10 cellular contexts compared by ENCODE assay signal in genomic region chr3:126985143-126985985, GRCh38. TPM values are rescaled to one million over a fixed set of nuclear protein-coding genes. Genes with fewer than 3 reads are reported as not detected.
DNase-seq lines count a peak whose midpoint lies in the region; FAIRE-seq and TF ChIP-seq lines count a peak whose summit lies in the region.
"Had no signal": no experiment of that assay in that cellular context is flagged by ENCODE, and none has a peak within 500 bp of the region (broad histone marks: within the 10 kb centered on the region; RNA-seq: fewer than 3 reads in every experiment).

No MANE protein-coding gene starts in this region.

- H3K27ac Mint-ChIP-seq in osteocyte (ENCODE audit: unreplicated experiment): no peak overlapping the region
- H3K27ac Mint-ChIP-seq: activated CD8-positive, alpha-beta T cell treated with anti-CD3 and anti-CD28 coated beads for 36 hours had no signal

- H2BK120ac ChIP-seq in H1 (replicated peaks; ENCODE audit: low read depth, low read length): no peak overlapping the region

- no peak overlapping the region for H4K91ac ChIP-seq in H1 (replicated peaks; ENCODE audit: insufficient read length, low read length)

- H3K9ac ChIP-seq in H1 (replicated peaks in 1 of 4; ENCODE audit: extremely low read depth in 1 of 4, low read depth in 3 of 4, low read length in 3 of 4): no peak overlapping the region

- CTCF ChIA-PET in H1 (lab: Charles Lee; ENCODE audit: partially characterized antibody): interaction anchor here (0.8 to 10.0 kb wide), 14 partner anchors 10 to 471 kb away, joined by 3 to 74 read pairs (median 3); no protein-coding TSS in a partner anchor

- no peak overlapping the region for H3K23ac ChIP-seq in H1 (ENCODE audit: insufficient read length)

- H3K27me3 Mint-ChIP-seq in osteocyte (ENCODE audit: unreplicated experiment): no peaks in the 10 kb centered on the region
- H3K27me3 Mint-ChIP-seq: activated CD8-positive, alpha-beta T cell treated with anti-CD3 and anti-CD28 coated beads for 36 hours had no signal

- no peak overlapping the region for H3K4ac ChIP-seq in H1 (replicated peaks; ENCODE audit: insufficient read length, low read depth, low read length)

- H3K18ac ChIP-seq in H1 (ENCODE audit: extremely low read depth, low read length): no peak overlapping the region; the same call in 1 of the 2 replicates

- no peak overlapping the region; the same call in 1 of the 2 replicates for H2AK5ac ChIP-seq in H1 (ENCODE audit: low read depth, low read length)

- H3K9me3 Mint-ChIP-seq in osteocyte (ENCODE audit: unreplicated experiment): no peaks in the 10 kb centered on the region
- H3K9me3 Mint-ChIP-seq: activated CD8-positive, alpha-beta T cell treated with anti-CD3 and anti-CD28 coated beads for 36 hours had no signal

- peak overlapping the region; percentile 45 for H3K4me3 Mint-ChIP-seq in osteocyte (ENCODE audit: unreplicated experiment)

- no peak overlapping the region for H3K56ac ChIP-seq in H1 (replicated peaks; ENCODE audit: insufficient read length, low read depth, low read length)

- POLR2A ChIA-PET in H1 (lab: Charles Lee; ENCODE audit: partially characterized antibody): interaction anchor here (0.6 to 2.2 kb wide), 4 partner anchors 12 to 234 kb away, joined by 3 to 9 read pairs (median 3); no protein-coding TSS in a partner anchor

- peaks cover 6% of the 10 kb centered on the region; the same call in 1 of the 2 replicates for H3K23me2 ChIP-seq in H1 (ENCODE audit: low read depth, low read length)

- H3K27ac ChIP-seq in H1 (ENCODE audit: low read depth, low read length) (no peak overlapping the region), transverse colon (no peak overlapping the region)

- H3K36me3 ChIP-seq in H1 (ENCODE audit: control insufficient read depth in 2 of 4, insufficient read depth in 4 of 4, low read length in 3 of 4) (peaks cover 2 to 14% (median 10%) of the 10 kb centered on the region in 4 experiments; a peak in 6 of 8 replicates), transverse colon (no peaks in the 10 kb centered on the region)

- DNase-seq in NCI-H1105 treated with DMSO at 0.1 percent for 48 hours (lab: John Stamatoyannopoulos, UW): peak; percentile 14
- DNase-seq in NCI-H1105 (lab: John Stamatoyannopoulos, UW): no peak
- DNase-seq in NCI-H69 (lab: John Stamatoyannopoulos, UW): peak; percentile 34
- no peak for DNase-seq in H1 (ENCODE audit: low read depth in 1 of 2, low spot score in 2 of 2)
- no peak for DNase-seq in osteocyte (ENCODE audit: extremely low spot score, unreplicated experiment)
- no peak for DNase-seq in NCI-H187 treated with DMSO at 0.1 percent for 48 hours (lab: John Stamatoyannopoulos, UW)
- DNase-seq in transverse colon: no peak
- DNase-seq in head of caudate nucleus: no peak
- DNase-seq: 8988T; activated CD8-positive, alpha-beta T cell treated with anti-CD3 and anti-CD28 coated beads for 36 hours had no signal

- H2BK12ac ChIP-seq in H1 (ENCODE audit: low read depth, low read length): 0 out of 2 replicates have a peak overlapping the region, but pooled peaks have one; percentile 27

- peaks cover 8 to 60% of the 10 kb centered on the region in 2 experiments; a peak in 3 of 4 replicates for H3K79me2 ChIP-seq in H1 (ENCODE audit: control insufficient read depth in 1 of 2, insufficient read depth in 2 of 2, low read length in 2 of 2)

- H3K4me1 ChIP-seq in H1 (replicated peaks in 1 of 4; ENCODE audit: control insufficient read depth in 3 of 4, insufficient read depth in 4 of 4, low read length in 3 of 4) (peaks cover 0 to 23% (median 12%) of the 10 kb centered on the region in 4 experiments; a peak in 6 of 7 replicates), transverse colon (peaks cover 10 to 17% (median 12%) of the 10 kb centered on the region in 4 donors)

- TF ChIP-seq EP300 in H1 (IDR thresholded peaks at IDR 0.05; ENCODE audit: borderline replicate concordance in 1 of 2, low read depth in 2 of 2, low read length in 2 of 2): no peak
- no peak for TF ChIP-seq EP300 in transverse colon (IDR thresholded peaks at IDR 0.05; ENCODE audit: low read depth)

- no peaks in the 10 kb centered on the region for H3K9me3 ChIP-seq in H1 (ENCODE audit: insufficient read depth in 2 of 2, low read depth in 1 of 2, low read length in 1 of 2)
- no peaks in the 10 kb centered on the region for H3K9me3 ChIP-seq in transverse colon

- no peak overlapping the region for H2BK5ac ChIP-seq in H1 (ENCODE audit: low read depth, low read length)

- H4K5ac ChIP-seq in H1 (ENCODE audit: insufficient read length, low read depth, low read length): no peak overlapping the region

- no peak for FAIRE-seq in H1 (lab: Jason Lieb, UNC)

- H3K27me3 ChIP-seq in H1 (replicated peaks in 1 of 4; ENCODE audit: control insufficient read depth in 3 of 4, extremely low read depth in 1 of 4, insufficient read depth in 3 of 4, low read length in 3 of 4) (peaks cover 0 to 7% (median 3%) of the 10 kb centered on the region in 4 experiments; a peak in 5 of 7 replicates), transverse colon (no peaks in the 10 kb centered on the region)

- H3K36me3 Mint-ChIP-seq in osteocyte (ENCODE audit: unreplicated experiment): no peaks in the 10 kb centered on the region

- H2BK15ac ChIP-seq in H1 (ENCODE audit: low read length): no peak overlapping the region

- H2BK20ac ChIP-seq in H1 (ENCODE audit: low read length): no peak overlapping the region

- TF ChIP-seq CTCF in H1 (IDR thresholded peaks at IDR 0.05; ENCODE audit: control extremely low read depth in 1 of 3, insufficient read depth in 1 of 3, low read depth in 1 of 3, low read length in 3 of 3): peak in 2 of 3 experiments; percentile 24 to 35; a peak in 2 of 4 replicates
- no peak for TF ChIP-seq CTCF in osteocyte (IDR thresholded peaks at IDR 0.05)
- no peak for TF ChIP-seq CTCF in transverse colon (IDR thresholded peaks at IDR 0.05)

- H3K79me1 ChIP-seq in H1 (ENCODE audit: low read depth, low read length): peaks cover 25% of the 10 kb centered on the region

- intact Hi-C loops in transverse colon (cut with DNase I; ENCODE audit: low total_unique reads) (loop anchor here (10.0 kb wide), 1 partner anchor 231 kb away; no protein-coding TSS in a partner anchor), head of caudate nucleus (cut with DNase I) (no loop called here)

- H4K20me1 ChIP-seq in H1 (replicated peaks in 1 of 2; ENCODE audit: control insufficient read depth in 1 of 2, insufficient read depth in 2 of 2, low read length in 2 of 2): peaks cover 24 to 43% of the 10 kb centered on the region in 2 experiments

- peak overlapping the region in 1 of 2 experiments; percentile 78; a peak in 1 of 4 replicates for H3K4me2 ChIP-seq in H1 (ENCODE audit: insufficient read depth in 1 of 2, low read depth in 2 of 2, low read length in 2 of 2)

- H4K8ac ChIP-seq in H1 (ENCODE audit: extremely low read depth, insufficient read depth, low read length): no peak overlapping the region

- no peak overlapping the region for H2AFZ ChIP-seq in H1 (ENCODE audit: low read length)

- in situ Hi-C loops in transverse colon (cut with MboI; ENCODE audit: low pct_ligation_motif_present in 1 of 4, low pct_unique_long_range_greater_than_20kb in 1 of 4, low sequenced_read_pairs in 3 of 4): loop anchor here in 1 of 4 donors (10.0 kb wide), 1 partner anchor 231 kb away; no protein-coding TSS in a partner anchor

- TF ChIP-seq RAD21 in H1 (IDR thresholded peaks at IDR 0.05 in 1 of 2, conservative IDR thresholded peaks at IDR 0.05 in 1 of 2; ENCODE audit: low read depth in 2 of 2, low read length in 2 of 2): peak; percentile 40 to 51

- WGBS in H1 (ENCODE audit: extremely low coverage in 1 of 2, insufficient coverage in 1 of 2, insufficient read length in 1 of 2, insufficient replicate concordance in 2 of 2, low coverage in 1 of 2, low lambda C conversion rate in 2 of 2, missing lambda C conversion rate in 1 of 2), 2 experiments: 92% methylated on average over 12 of the region's 17 CpGs; no CpG with 5 or more reads in 1 of the 2 experiments
- 80 to 81% methylated on average over 3 to 17 of the region's 17 CpGs for WGBS in transverse colon (ENCODE audit: low coverage in 1 of 2), 2 donors

- H3K4me1 Mint-ChIP-seq in osteocyte (ENCODE audit: unreplicated experiment): peaks cover 24% of the 10 kb centered on the region

- H3K14ac ChIP-seq in H1 (ENCODE audit: insufficient read length): no peak overlapping the region

- H3K4me3 ChIP-seq in H1 (ENCODE audit: extremely low read depth in 1 of 4, insufficient read depth in 2 of 4, low read depth in 3 of 4, low read length in 4 of 4): no peak overlapping the region; a peak in 1 of 8 replicates
- no peak overlapping the region for H3K4me3 ChIP-seq in transverse colon

- TF ChIP-seq POLR2A in H1 (IDR thresholded peaks at IDR 0.05; ENCODE audit: control extremely low read depth in 1 of 2, low read depth in 2 of 2, low read length in 2 of 2) (no peak), transverse colon (IDR thresholded peaks at IDR 0.05) (no peak)

TF ChIP-seq in H1, 55 proteins besides CTCF, POLR2A, EP300 and RAD21 (continues in another document):
- TF ChIP-seq CREB1 (IDR thresholded peaks at IDR 0.05) (no peak), POU5F1 (IDR thresholded peaks at IDR 0.05; ENCODE audit: low read depth, low read length) (no peak), TCF12 (IDR thresholded peaks at IDR 0.05; ENCODE audit: low read depth, low read length) (no peak), TAF1 (IDR thresholded peaks at IDR 0.05; ENCODE audit: low read depth, low read length) (no peak), ATF3 (IDR thresholded peaks at IDR 0.05; ENCODE audit: insufficient read depth, low read depth, low read length) (no peak), PHF8 (conservative IDR thresholded peaks at IDR 0.05; ENCODE audit: low read depth, low read length) (no peak), RNF2 (IDR thresholded peaks at IDR 0.05; ENCODE audit: borderline replicate concordance, low read depth, low read length, missing control alignments, poor library complexity, severe bottlenecking) (no peak), CBX5 (IDR thresholded peaks at IDR 0.05; ENCODE audit: low read depth, low read length) (no peak), GABPA (IDR thresholded peaks at IDR 0.05; ENCODE audit: borderline replicate concordance, insufficient read depth, low read length) (no peak)

RNA-seq across cellular contexts. Expression of gene PLXNA1, which starts 2.4 kb away (rescaled TPM):
- 47.5 and 50.8 TPM in 2 replicates for total RNA-seq in H1 (2021; fragmentation: NEBNext Ultra II Directional; extraction: Animal tissue kit (Norgen Biotek cat#: 25700))
- polyA plus RNA-seq in H1 (2011; rRNA removed): 54.9 and 81.4 TPM in 2 replicates
- polyA plus RNA-seq in H1 (2011; cell fraction: cytosol; rRNA removed): 51.2 TPM
- polyA plus RNA-seq in H1 (2011; cell fraction: nucleus; rRNA removed): 191 TPM
- 36.1 to 53.1 TPM (median 42.4 TPM) in 4 replicates for polyA plus RNA-seq in H1 (2012, experiment 1 of 2)
- 26.1 TPM for polyA plus RNA-seq in H1 (2012, experiment 2 of 2)
- 40.4 TPM for polyA plus RNA-seq in H1 (2013, experiment 1 of 2)
- 38.5 TPM for polyA plus RNA-seq in H1 (2013, experiment 2 of 2)
- polyA minus RNA-seq in H1 (2011; rRNA and poly(A)+ RNA removed): 104 and 131 TPM in 2 replicates
- polyA minus RNA-seq in H1 (2011; cell fraction: cytosol; rRNA and poly(A)+ RNA removed): 53.8 TPM
- polyA minus RNA-seq in H1 (2011; cell fraction: nucleus; rRNA and poly(A)+ RNA removed): 70.5 TPM
- total RNA-seq in osteocyte (60.5 and 65.5 TPM in 2 replicates), transverse colon (10 to 100 TPM; 20.8 to 56.7 (median 27.7) TPM)

Comparison
In these comparisons a context has a peak if more than half of its experiments do, and no peak if none do; other contexts are left out.
1. DNase-seq: peak in NCI-H1105 treated with DMSO at 0.1 percent for 48 hours (single experiment) and NCI-H69 (single experiment); none in NCI-H1105 (single experiment), H1 (0 of 2), osteocyte (single experiment), NCI-H187 treated with DMSO at 0.1 percent for 48 hours (single experiment), transverse colon (single experiment) and head of caudate nucleus (0 of 42).
2. CTCF ChIP-seq: peak in H1 (2 of 3); none in osteocyte (single experiment) and transverse colon (0 of 5).